In genomic region chr9:109912726-109913460, GRCh38 we compare ENCODE assay signal across 10 cellular contexts.
DNase-seq lines count a peak whose midpoint lies in the region; ATAC-seq and TF ChIP-seq lines count a peak whose summit lies in the region.
"Had no signal": no experiment of that assay in that cellular context is flagged by ENCODE, and none has a peak within 500 bp of the region (broad histone marks: within the 10 kb centered on the region; RNA-seq: fewer than 3 reads in every experiment).

No MANE protein-coding gene starts in this region.

- no peaks in the 10 kb centered on the region for H3K9me3 ChIP-seq in skeletal muscle satellite cell (replicated peaks; ENCODE audit: low read length)

- DNase-seq in brain microvascular endothelial cell (no peak), NCI-H187 (lab: John Stamatoyannopoulos, UW) (no peak), GOT3 (lab: John Stamatoyannopoulos, UW) (no peak)
- DNase-seq: activated gamma-delta T cell treated with Interleukin-2 at 50 U/mL for 16 hours, naive B cell had no signal

- TF ChIP-seq CTCF in brain microvascular endothelial cell (IDR thresholded peaks at IDR 0.05; ENCODE audit: low read depth, low read length, missing control alignments), result no peak

- H3K9ac ChIP-seq in skeletal muscle satellite cell (ENCODE audit: low read depth, low read length), result peak overlapping the region; percentile 38

- H3K4me1 ChIP-seq in skeletal muscle satellite cell (ENCODE audit: control insufficient read depth, insufficient read depth, low read length), result peaks cover 38% of the 10 kb centered on the region

- no peak overlapping the region for H3K4me2 ChIP-seq in skeletal muscle satellite cell (ENCODE audit: low read length)

- peak; percentile 33 for ATAC-seq in GM18519 (IDR thresholded peaks at IDR 0.05; ENCODE audit: low FRiP score, unreplicated experiment)
- ATAC-seq in HG02759 (IDR thresholded peaks at IDR 0.05; ENCODE audit: unreplicated experiment), result peak; percentile 44
- ATAC-seq in HG03520 (IDR thresholded peaks at IDR 0.05; ENCODE audit: unreplicated experiment), result no peak
- ATAC-seq in GM18520 (IDR thresholded peaks at IDR 0.05; ENCODE audit: unreplicated experiment), result no peak

- no peaks in the 10 kb centered on the region for H3K27me3 ChIP-seq in brain microvascular endothelial cell (replicated peaks)
- H3K27me3 ChIP-seq in skeletal muscle satellite cell (ENCODE audit: control insufficient read depth, insufficient read depth, low read length), result no peaks in the 10 kb centered on the region

- H3K4me3 ChIP-seq in brain microvascular endothelial cell (ENCODE audit: low read depth, low read length) (no peak overlapping the region), skeletal muscle satellite cell (ENCODE audit: low read length) (no peak overlapping the region)

- H3K36me3 ChIP-seq in brain microvascular endothelial cell (replicated peaks) (no peaks in the 10 kb centered on the region), skeletal muscle satellite cell (ENCODE audit: insufficient read depth, low read length) (no peaks in the 10 kb centered on the region)

- peak overlapping the region; percentile 80 for H3K27ac ChIP-seq in brain microvascular endothelial cell

- in situ Hi-C loops in brain microvascular endothelial cell (cut with HindIII; ENCODE audit: low pct_ligation_motif_present, low sequenced_read_pairs), result no loop called here

Comparison
In these comparisons a context has a peak if more than half of its experiments do, and no peak if none do; other contexts are left out.
1. ATAC-seq: peak in GM18519 (single experiment) and HG02759 (single experiment); none in HG03520 (single experiment) and GM18520 (single experiment).